Comparison of ENCODE assay signal across 18 cellular contexts in genomic region chr22:24148586-24148985, GRCh38. TPM values are rescaled to one million over a fixed set of nuclear protein-coding genes. Genes with fewer than 3 reads are reported as not detected.
DNase-seq lines count a peak whose midpoint lies in the region; ATAC-seq, FAIRE-seq and TF ChIP-seq lines count a peak whose summit lies in the region.
"Had no signal": no experiment of that assay in that cellular context is flagged by ENCODE, and none has a peak within 500 bp of the region (broad histone marks: within the 10 kb centered on the region; RNA-seq: fewer than 3 reads in every experiment).

No MANE protein-coding gene starts in this region.

- in situ Hi-C loops in transverse colon (cut with MboI; ENCODE audit: low pct_ligation_motif_present in 1 of 4, low pct_unique_long_range_greater_than_20kb in 1 of 4, low sequenced_read_pairs in 3 of 4): no loop called here

- peaks cover 0 to 2% (median 0%) of the 10 kb centered on the region in 11 donors for H3K9me3 Mint-ChIP-seq in naive thymus-derived CD4-positive, alpha-beta T cell
- H3K9me3 Mint-ChIP-seq in Caco-2 (ENCODE audit: unreplicated experiment): no peaks in the 10 kb centered on the region
- H3K9me3 Mint-ChIP-seq: stimulated activated naive CD8-positive, alpha-beta T cell treated with anti-CD3 and anti-CD28 coated beads, Interleukin-15, amount 100 ng/mL, for 72 hours had no signal

- peaks cover 0 to 16% (median 0%) of the 10 kb centered on the region in 5 donors for H3K36me3 Mint-ChIP-seq in naive thymus-derived CD4-positive, alpha-beta T cell
- peaks cover 6% of the 10 kb centered on the region for H3K36me3 Mint-ChIP-seq in Caco-2 (ENCODE audit: insufficient read depth, unreplicated experiment)

- CTCF ChIA-PET in naive thymus-derived CD4-positive, alpha-beta T cell (lab: Charles Lee): no interaction called here
- CTCF ChIA-PET in Caco-2 (lab: Charles Lee): interaction anchor here (2.8 kb wide), 1 partner anchor 9 kb away, joined by 20 read pairs; no protein-coding TSS in a partner anchor
- CTCF ChIA-PET in PC-3 (lab: Charles Lee): no interaction called here

- H3K4me1 ChIP-seq in naive thymus-derived CD4-positive, alpha-beta T cell (ENCODE audit: control insufficient read depth in 2 of 2, insufficient read depth in 2 of 2, low read length in 2 of 2): peaks cover 35 to 63% of the 10 kb centered on the region in 2 donors
- H3K4me1 ChIP-seq in transverse colon (peaks cover 40 to 61% (median 45%) of the 10 kb centered on the region in 4 donors), Caco-2 (peaks cover 38% of the 10 kb centered on the region), PC-3 (ENCODE audit: insufficient read depth, low read length) (peaks cover 16% of the 10 kb centered on the region)

- no peak overlapping the region for H3K4me3 Mint-ChIP-seq in naive thymus-derived CD4-positive, alpha-beta T cell
- H3K4me3 Mint-ChIP-seq in Caco-2 (ENCODE audit: unreplicated experiment): no peak overlapping the region
- H3K4me3 Mint-ChIP-seq: stimulated activated naive CD8-positive, alpha-beta T cell treated with anti-CD3 and anti-CD28 coated beads, Interleukin-15, amount 100 ng/mL, for 72 hours had no signal

- intact Hi-C loops in Right ventricle myocardium inferior (cut with DNase I) (no loop called here), left ventricle myocardium superior (cut with micrococcal nuclease) (no loop called here), transverse colon (cut with DNase I; ENCODE audit: low total_unique reads) (no loop called here), Caco-2 (cut with micrococcal nuclease; ENCODE audit: unreplicated experiment) (no loop called here), PC-3 (cut with micrococcal nuclease) (no loop called here)
- intact Hi-C loops in naive thymus-derived CD4-positive, alpha-beta T cell (cut with micrococcal nuclease): no loop called here

- no peak overlapping the region for H3K4me2 ChIP-seq in PC-3 (ENCODE audit: low read length)
- H3K4me2 ChIP-seq: PC-9 had no signal

- POLR2A ChIA-PET in naive thymus-derived CD4-positive, alpha-beta T cell (lab: Charles Lee): interaction anchor here (19.7 kb wide), 1 partner anchor 11 kb away, joined by 296 read pairs; no protein-coding TSS in a partner anchor
- POLR2A ChIA-PET in Caco-2 (lab: Charles Lee): no interaction called here
- POLR2A ChIA-PET in PC-3 (lab: Charles Lee; ENCODE audit: unreplicated experiment): no interaction called here

- H3K4me3 ChIP-seq in bronchial epithelial cell (ENCODE audit: low read depth, low read length) (no peak overlapping the region), transverse colon (no peak overlapping the region), Caco-2 (ENCODE audit: low read depth, low read length) (no peak overlapping the region), PC-3 (ENCODE audit: low read length) (no peak overlapping the region)
- H3K4me3 ChIP-seq in naive thymus-derived CD4-positive, alpha-beta T cell (ENCODE audit: low read length): no peak overlapping the region
- H3K4me3 ChIP-seq: PC-9 had no signal

- no peaks in the 10 kb centered on the region for H3K79me2 ChIP-seq in PC-3 (ENCODE audit: low read length)

- 83% methylated on average over 4 of the region's 4 CpGs; no CpG with 5 or more reads in 1 of the 2 donors for WGBS in transverse colon (ENCODE audit: low coverage in 1 of 2), 2 donors

- peaks cover 6% of the 10 kb centered on the region for H3K36me3 ChIP-seq in bronchial epithelial cell (ENCODE audit: control insufficient read depth, insufficient read depth, low read length)
- peaks cover 0 to 5% (median 0%) of the 10 kb centered on the region in 3 experiments for H3K36me3 ChIP-seq in naive thymus-derived CD4-positive, alpha-beta T cell (ENCODE audit: control insufficient read depth in 2 of 3, insufficient read depth in 3 of 3, low read length in 3 of 3)
- H3K36me3 ChIP-seq in transverse colon: no peaks in the 10 kb centered on the region
- peaks cover 3% of the 10 kb centered on the region for H3K36me3 ChIP-seq in Caco-2 (ENCODE audit: control insufficient read depth, insufficient read depth, low read length)
- H3K36me3 ChIP-seq in PC-3 (ENCODE audit: low read depth, low read length): no peaks in the 10 kb centered on the region

- H3F3A ChIP-seq in PC-3 (ENCODE audit: low read length, unreplicated experiment): no peaks in the 10 kb centered on the region

- no peaks in the 10 kb centered on the region for H4K20me1 ChIP-seq in PC-3 (ENCODE audit: low read length)

- no peak for TF ChIP-seq EP300 in transverse colon (IDR thresholded peaks at IDR 0.05; ENCODE audit: low read depth)

- no peak overlapping the region for H3K9ac ChIP-seq in PC-3 (ENCODE audit: low read length)

- peak; percentile 16 for DNase-seq in Right ventricle myocardium inferior (ENCODE audit: missing footprints)
- no peak for DNase-seq in left ventricle myocardium superior
- DNase-seq in bronchial epithelial cell (ENCODE audit: low read depth): no peak
- DNase-seq in naive thymus-derived CD4-positive, alpha-beta T cell: no peak
- DNase-seq in transverse colon: no peak
- no peak for DNase-seq in Caco-2
- no peak for DNase-seq in PC-3
- DNase-seq: activated CD4-positive, alpha-beta T cell treated with anti-CD3 and anti-CD28 coated beads, Interleukin-2, amount 50 U/mL, for 4 hours; DMS153; Karpas-422; left colon; NCI-H146; NCI-H510A treated with DMSO at 0.1 percent for 48 hours; PC-9; stimulated activated naive CD8-positive, alpha-beta T cell treated with anti-CD3 and anti-CD28 coated beads, Interleukin-15, amount 100 ng/mL, for 72 hours had no signal

- H3K27ac ChIP-seq in naive thymus-derived CD4-positive, alpha-beta T cell (ENCODE audit: low read depth, low read length): peak overlapping the region; percentile 31
- H3K27ac ChIP-seq in transverse colon (peak overlapping the region; percentile 86 to 93 (median 88)), PC-3 (ENCODE audit: low read length) (no peak overlapping the region)

- no peaks in the 10 kb centered on the region for H3K9me2 ChIP-seq in PC-3 (replicated peaks; ENCODE audit: low read length)

- TF ChIP-seq POLR2A in transverse colon (IDR thresholded peaks at IDR 0.05): no peak

- TF ChIP-seq CTCF in bronchial epithelial cell (IDR thresholded peaks at IDR 0.05; ENCODE audit: insufficient read depth, low read length, severe bottlenecking) (no peak), transverse colon (IDR thresholded peaks at IDR 0.05) (no peak), Caco-2 (IDR thresholded peaks at IDR 0.05; ENCODE audit: insufficient read depth in 1 of 2, low read depth in 1 of 2, low read length in 1 of 2, severe bottlenecking in 1 of 2, unreplicated experiment in 1 of 2) (no peak), PC-3 (conservative IDR thresholded peaks at IDR 0.05; ENCODE audit: low read depth, low read length) (no peak)

- no peak overlapping the region for H2AFZ ChIP-seq in PC-3 (ENCODE audit: low read length)
- H2AFZ ChIP-seq: PC-9 had no signal

- H3K27me3 Mint-ChIP-seq in naive thymus-derived CD4-positive, alpha-beta T cell: no peaks in the 10 kb centered on the region
- no peaks in the 10 kb centered on the region for H3K27me3 Mint-ChIP-seq in Caco-2 (ENCODE audit: insufficient read depth, unreplicated experiment)
- H3K27me3 Mint-ChIP-seq: stimulated activated naive CD8-positive, alpha-beta T cell treated with anti-CD3 and anti-CD28 coated beads, Interleukin-15, amount 100 ng/mL, for 72 hours had no signal

- ATAC-seq in Right ventricle myocardium inferior (no peak), left ventricle myocardium superior (no peak), GM18861 (IDR thresholded peaks at IDR 0.05; ENCODE audit: unreplicated experiment) (no peak), PC-3 (no peak)
- no peak for ATAC-seq in naive thymus-derived CD4-positive, alpha-beta T cell
- ATAC-seq: stimulated activated naive CD8-positive, alpha-beta T cell treated with anti-CD3 and anti-CD28 coated beads, Interleukin-15, amount 100 ng/mL, for 72 hours had no signal

- H3K27ac Mint-ChIP-seq in naive thymus-derived CD4-positive, alpha-beta T cell: peak overlapping the region in 8 of 9 donors; percentile 42 to 99 (median 89)
- no peak overlapping the region for H3K27ac Mint-ChIP-seq in Caco-2 (ENCODE audit: unreplicated experiment)

- peak; percentile 66 for FAIRE-seq in bronchial epithelial cell (lab: Jason Lieb, UNC)
- FAIRE-seq: endothelial cell of umbilical vein, H54 had no signal

- no peaks in the 10 kb centered on the region for H3K27me3 ChIP-seq in bronchial epithelial cell (ENCODE audit: control insufficient read depth, insufficient read depth, low read length)
- H3K27me3 ChIP-seq in naive thymus-derived CD4-positive, alpha-beta T cell (ENCODE audit: control insufficient read depth in 2 of 2, insufficient read depth in 2 of 2, low read length in 2 of 2): no peaks in the 10 kb centered on the region
- H3K27me3 ChIP-seq in transverse colon: no peaks in the 10 kb centered on the region
- H3K27me3 ChIP-seq in Caco-2 (replicated peaks; ENCODE audit: control insufficient read depth, insufficient read depth, low read length): no peaks in the 10 kb centered on the region
- no peaks in the 10 kb centered on the region for H3K27me3 ChIP-seq in PC-3 (ENCODE audit: low read length)

- BruUV-seq in Caco-2 (replicated peaks; lab: Mats Ljungman, UMichigan): no TSS peak
- BruUV-seq in PC-3 (replicated peaks; lab: Mats Ljungman, UMichigan): no TSS peak

- no peaks in the 10 kb centered on the region for H3K9me3 ChIP-seq in naive thymus-derived CD4-positive, alpha-beta T cell (ENCODE audit: control insufficient read depth in 2 of 3, low read length in 3 of 3)
- no peaks in the 10 kb centered on the region for H3K9me3 ChIP-seq in transverse colon
- no peaks in the 10 kb centered on the region for H3K9me3 ChIP-seq in Caco-2
- no peaks in the 10 kb centered on the region for H3K9me3 ChIP-seq in PC-3 (ENCODE audit: low read length)

- peaks cover 51 to 96% (median 92%) of the 10 kb centered on the region in 7 donors for H3K4me1 Mint-ChIP-seq in naive thymus-derived CD4-positive, alpha-beta T cell
- H3K4me1 Mint-ChIP-seq in Caco-2 (ENCODE audit: low read depth, unreplicated experiment): peaks cover 33% of the 10 kb centered on the region

RNA-seq across cellular contexts. Expression of gene SUSD2, which starts 32.7 kb away (rescaled TPM):
- total RNA-seq in Right ventricle myocardium inferior (2.8 TPM), left ventricle myocardium superior (3.3 TPM), bronchial epithelial cell (under 0.01 and 0.13 TPM in 2 replicates), transverse colon (10 to 100 TPM in 1 of 4 donors, 1 to 10 TPM in 2, under 1 TPM in 1; 0.37 to 67.7 (median 3.8) TPM), Caco-2 (2022) (7.0 and 8.6 TPM in 2 replicates), PC-3 (2014; rRNA removed) (1.3 and 1.6 TPM in 2 replicates)
- total RNA-seq in naive thymus-derived CD4-positive, alpha-beta T cell: 1 to 10 TPM; 1.0 to 2.3 (median 1.7) TPM
- polyA plus RNA-seq in naive thymus-derived CD4-positive, alpha-beta T cell: under 1 TPM in 1 of 2 donors, not detected in 1; 0.40 TPM
